In the genomic region with DNA sequence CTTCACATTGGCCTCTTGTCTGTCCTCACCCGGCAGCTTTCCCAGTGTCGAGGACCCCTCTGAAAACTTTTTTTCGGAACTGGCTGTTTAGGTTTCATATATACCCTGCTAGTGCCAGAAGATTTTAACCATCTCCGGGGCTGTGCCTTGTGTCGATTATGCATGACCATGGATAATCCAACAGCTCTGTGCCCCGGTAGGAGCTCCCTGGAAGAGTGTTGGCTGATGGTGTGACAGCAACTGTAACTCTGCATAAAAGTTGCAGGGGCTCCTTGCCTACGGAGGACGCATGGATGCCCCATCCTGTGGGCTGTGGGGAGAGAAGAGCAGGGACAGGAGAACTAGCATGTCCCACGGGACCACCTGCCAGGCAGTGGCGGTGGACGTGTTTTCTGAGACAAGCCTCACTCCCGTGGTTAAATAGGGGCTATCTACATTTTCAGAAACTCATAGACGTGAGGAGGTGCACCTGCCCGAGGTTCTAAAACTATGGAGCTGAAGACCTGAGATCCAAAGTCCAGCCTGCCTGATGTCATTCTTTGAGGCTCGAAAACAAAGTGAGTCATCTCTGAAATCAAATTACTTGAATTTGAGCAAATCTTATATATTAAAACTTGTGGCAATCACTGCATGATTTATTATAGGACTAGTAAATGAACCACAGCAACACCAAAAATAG, we compare ENCODE assay signal across 22 cellular contexts.
DNase-seq lines count a peak whose midpoint lies in the region; ATAC-seq and TF ChIP-seq lines count a peak whose summit lies in the region.
"Had no signal": no experiment of that assay in that cellular context is flagged by ENCODE, and none has a peak within 500 bp of the region (broad histone marks: within the 10 kb centered on the region; RNA-seq: fewer than 3 reads in every experiment).

No MANE protein-coding gene starts in this region.

- H3K4me3 ChIP-seq in BLaER1 (no peak overlapping the region), DOHH2 (ENCODE audit: low read length) (peak overlapping the region; percentile 63), SK-N-MC (peak overlapping the region; percentile 15), lower lobe of right lung (no peak overlapping the region)
- H3K4me3 ChIP-seq: ascending aorta, left lung, stomach, tibial artery had no signal

- DNase-seq in SK-N-MC (ENCODE audit: low read depth, low spot score), result no peak
- DNase-seq in lower lobe of right lung, result no peak
- DNase-seq in NCI-H2196 treated with DMSO at 0.1 percent for 48 hours (lab: John Stamatoyannopoulos, UW; ENCODE audit: unreplicated experiment), result no peak
- no peak for DNase-seq in NCI-H1092 (lab: John Stamatoyannopoulos, UW)
- DNase-seq in middle frontal gyrus (ENCODE audit: extremely low spot score, low spot score), result no peak
- DNase-seq in AG08396 (ENCODE audit: low spot score), result no peak
- DNase-seq: activated CD4-positive, alpha-beta memory T cell treated with anti-CD3 and anti-CD28 coated beads for 36 hours; activated CD4-positive, CD25-positive, alpha-beta regulatory T cell; activated CD8-positive, alpha-beta memory T cell treated with anti-CD3 and anti-CD28 coated beads, Interleukin-2, amount 50 U/mL, for 48 hours; DMS79 treated with DMSO at 0.1 percent for 48 hours; effector CD4-positive, alpha-beta T cell; KG1; natural killer cell; NCI-H1092 treated with DMSO at 0.1 percent for 48 hours; stomach; T-helper 9 cell; tibial artery had no signal

- ATAC-seq in lower lobe of right lung, result no peak

- no peaks in the 10 kb centered on the region for H3K36me3 ChIP-seq in BLaER1
- no peaks in the 10 kb centered on the region for H3K36me3 ChIP-seq in DOHH2 (ENCODE audit: control insufficient read depth, low read length)
- no peaks in the 10 kb centered on the region for H3K36me3 ChIP-seq in SK-N-MC (ENCODE audit: insufficient read depth, low read length)
- no peaks in the 10 kb centered on the region for H3K36me3 ChIP-seq in lower lobe of right lung
- H3K36me3 ChIP-seq: ascending aorta, left lung, stomach, tibial artery had no signal

- intact Hi-C loops in lower lobe of right lung (cut with DNase I), result no loop called here

- H3K4me2 ChIP-seq in BLaER1 (peak overlapping the region; percentile 91), DOHH2 (ENCODE audit: low read length) (peak overlapping the region; percentile 74)

- no peaks in the 10 kb centered on the region for H3K9me3 ChIP-seq in BLaER1
- H3K9me3 ChIP-seq in DOHH2 (ENCODE audit: control insufficient read depth, insufficient read depth, low read length), result no peaks in the 10 kb centered on the region
- H3K9me3 ChIP-seq in SK-N-MC (ENCODE audit: low read depth, low read length), result no peaks in the 10 kb centered on the region
- no peaks in the 10 kb centered on the region for H3K9me3 ChIP-seq in lower lobe of right lung
- H3K9me3 ChIP-seq: ascending aorta, left lung, stomach, tibial artery had no signal

- peaks cover 17% of the 10 kb centered on the region for H3K79me2 ChIP-seq in DOHH2 (ENCODE audit: control insufficient read depth, low read length)
- H3K79me2 ChIP-seq: parathyroid adenoma had no signal

- H3K9ac ChIP-seq in BLaER1 (no peak overlapping the region), SK-N-MC (ENCODE audit: insufficient read length) (no peak overlapping the region)
- H3K9ac ChIP-seq: parathyroid adenoma had no signal

- H3F3A ChIP-seq in DOHH2 (ENCODE audit: control insufficient read depth, insufficient read depth), result peaks cover 65% of the 10 kb centered on the region

- H3K4me1 ChIP-seq in BLaER1 (peaks cover 59% of the 10 kb centered on the region), DOHH2 (ENCODE audit: control insufficient read depth, low read length) (peaks cover 98% of the 10 kb centered on the region), lower lobe of right lung (peaks cover 15% of the 10 kb centered on the region)
- H3K4me1 ChIP-seq: ascending aorta, parathyroid adenoma had no signal

- no peaks in the 10 kb centered on the region for H3K27me3 ChIP-seq in BLaER1
- H3K27me3 ChIP-seq in DOHH2 (ENCODE audit: control insufficient read depth, low read length), result no peaks in the 10 kb centered on the region
- H3K27me3 ChIP-seq in lower lobe of right lung (ENCODE audit: low read depth), result no peaks in the 10 kb centered on the region
- H3K27me3 ChIP-seq: ascending aorta had no signal

- TF ChIP-seq CTCF in DOHH2 (IDR thresholded peaks at IDR 0.05; ENCODE audit: low read depth, low read length, poor library complexity, severe bottlenecking) (peak; percentile 25), lower lobe of right lung (IDR thresholded peaks at IDR 0.05) (peak; percentile 11)

- H3K27ac ChIP-seq in BLaER1 (no peak overlapping the region), DOHH2 (ENCODE audit: low read depth, low read length) (peak overlapping the region; percentile 94), SK-N-MC (no peak overlapping the region), lower lobe of right lung (no peak overlapping the region)
- H3K27ac ChIP-seq: ascending aorta, left lung, parathyroid adenoma, stomach, tibial artery had no signal

- H3K9me2 ChIP-seq in DOHH2 (replicated peaks; ENCODE audit: control insufficient read depth, low read length), result no peaks in the 10 kb centered on the region

- H4K20me1 ChIP-seq in BLaER1 (no peaks in the 10 kb centered on the region), DOHH2 (ENCODE audit: control insufficient read depth, insufficient read depth, low read depth, low read length) (no peaks in the 10 kb centered on the region)

Comparison
In these comparisons a context has a peak if more than half of its experiments do, and no peak if none do; other contexts are left out.
1. H3K4me3 ChIP-seq: peak in DOHH2 (single experiment) and SK-N-MC (single experiment); none in BLaER1 (single experiment) and lower lobe of right lung (single experiment).